In genomic region chr1:176560681-176561080, GRCh38 we compare ENCODE assay signal across 15 cellular contexts.
DNase-seq lines count a peak whose midpoint lies in the region; ATAC-seq and TF ChIP-seq lines count a peak whose summit lies in the region.
"Had no signal": no experiment of that assay in that cellular context is flagged by ENCODE, and none has a peak within 500 bp of the region (broad histone marks: within the 10 kb centered on the region; RNA-seq: fewer than 3 reads in every experiment).

No MANE protein-coding gene starts in this region.

- H2BK15ac ChIP-seq in mesendoderm (replicated peaks; ENCODE audit: low read depth): no peak overlapping the region

- peaks cover 0 to 10% (median 8%) of the 10 kb centered on the region in 4 donors for H3K4me1 ChIP-seq in esophagus muscularis mucosa
- H3K4me1 ChIP-seq in trophoblast cell (ENCODE audit: control insufficient read depth in 1 of 2, insufficient read depth in 2 of 2, low read length in 2 of 2): peaks cover 8 to 10% of the 10 kb centered on the region in 2 experiments
- peaks cover 2% of the 10 kb centered on the region for H3K4me1 ChIP-seq in mesendoderm (ENCODE audit: control insufficient read depth, low read depth, low read length)

- peaks cover 2% of the 10 kb centered on the region for H3K27me3 Mint-ChIP-seq in activated T-cell treated with anti-CD3 and anti-CD28 coated beads, Interleukin-2, amount 50 U/mL, for 4 hours (ENCODE audit: low read depth)
- peaks cover 9% of the 10 kb centered on the region for H3K27me3 Mint-ChIP-seq in activated naive CD4-positive, alpha-beta T cell treated with anti-CD3 and anti-CD28 coated beads for 36 hours (ENCODE audit: low read depth)

- no peak overlapping the region for H3K18ac ChIP-seq in trophoblast cell (ENCODE audit: low read length)
- no peak overlapping the region for H3K18ac ChIP-seq in mesendoderm (ENCODE audit: low read length)

- no peaks in the 10 kb centered on the region for H3K36me3 ChIP-seq in esophagus muscularis mucosa
- H3K36me3 ChIP-seq in trophoblast cell (ENCODE audit: control insufficient read depth in 1 of 2, insufficient read depth in 2 of 2, low read length in 2 of 2): no peaks in the 10 kb centered on the region
- no peaks in the 10 kb centered on the region for H3K36me3 ChIP-seq in mesendoderm (ENCODE audit: control insufficient read depth, insufficient read depth, low read length)
- H3K36me3 ChIP-seq: BLaER1 treated with 17β-estradiol and CSF1 and Interleukin-3, amounts not matched to agents 10 nM and 100 nM; MG63 had no signal

- H3K4me2 ChIP-seq in trophoblast cell (ENCODE audit: low read length) (no peak overlapping the region), mesendoderm (ENCODE audit: low read length) (no peak overlapping the region)

- no peak overlapping the region for H3K56ac ChIP-seq in mesendoderm (ENCODE audit: low read length)

- TF ChIP-seq POLR2A in esophagus muscularis mucosa (IDR thresholded peaks at IDR 0.05; ENCODE audit: low read depth): no peak

- H3K4ac ChIP-seq in trophoblast cell (ENCODE audit: low read depth, low read length) (no peak overlapping the region), mesendoderm (ENCODE audit: low read depth, low read length) (no peak overlapping the region)

- H3K9me3 ChIP-seq in esophagus muscularis mucosa: no peaks in the 10 kb centered on the region
- peaks cover 2% of the 10 kb centered on the region for H3K9me3 ChIP-seq in trophoblast cell (ENCODE audit: insufficient read depth, low read depth, low read length)
- H3K9me3 ChIP-seq: BLaER1 treated with 17β-estradiol and CSF1 and Interleukin-3, amounts not matched to agents 10 nM and 100 nM; MG63 had no signal

- no peak overlapping the region for H4K12ac ChIP-seq in trophoblast cell (ENCODE audit: low read depth, low read length)

- H3K27ac Mint-ChIP-seq in activated naive CD4-positive, alpha-beta T cell treated with anti-CD3 and anti-CD28 coated beads for 36 hours: no peak overlapping the region
- H3K27ac Mint-ChIP-seq: CD8-positive, alpha-beta memory T cell had no signal

- H3K4me3 Mint-ChIP-seq in activated T-cell treated with anti-CD3 and anti-CD28 coated beads, Interleukin-2, amount 50 U/mL, for 4 hours: no peak overlapping the region
- H3K4me3 Mint-ChIP-seq in activated naive CD4-positive, alpha-beta T cell treated with anti-CD3 and anti-CD28 coated beads for 36 hours: no peak overlapping the region
- H3K4me3 Mint-ChIP-seq: CD8-positive, alpha-beta memory T cell had no signal

- intact Hi-C loops in esophagus muscularis mucosa (cut with DNase I): loop anchor here (1.0 kb wide), 1 partner anchor 283 kb away; no protein-coding TSS in a partner anchor
- intact Hi-C loops in activated naive CD4-positive, alpha-beta T cell treated with anti-CD3 and anti-CD28 coated beads for 36 hours (cut with micrococcal nuclease): loop anchor here (1.0 kb wide), 2 partner anchors 131 to 321 kb away; no protein-coding TSS in a partner anchor

- no peak for TF ChIP-seq CTCF in esophagus muscularis mucosa (IDR thresholded peaks at IDR 0.05)

- H3K79me2 ChIP-seq in trophoblast cell (ENCODE audit: control insufficient read depth, insufficient read depth, low read length, poor library complexity): no peaks in the 10 kb centered on the region
- H3K79me2 ChIP-seq in mesendoderm (ENCODE audit: control insufficient read depth, insufficient read depth, low read length): no peaks in the 10 kb centered on the region

- H3K79me1 ChIP-seq in trophoblast cell (ENCODE audit: low read length) (peaks cover 6% of the 10 kb centered on the region), mesendoderm (ENCODE audit: low read length) (no peaks in the 10 kb centered on the region)

- no peak for TF ChIP-seq EP300 in esophagus muscularis mucosa (IDR thresholded peaks at IDR 0.05)

- H3K4me1 Mint-ChIP-seq in activated T-cell treated with anti-CD3 and anti-CD28 coated beads, Interleukin-2, amount 50 U/mL, for 4 hours (ENCODE audit: low read depth): no peaks in the 10 kb centered on the region
- H3K4me1 Mint-ChIP-seq in activated naive CD4-positive, alpha-beta T cell treated with anti-CD3 and anti-CD28 coated beads for 36 hours (ENCODE audit: low read depth): no peaks in the 10 kb centered on the region
- H3K4me1 Mint-ChIP-seq: CD8-positive, alpha-beta memory T cell had no signal

- H2BK12ac ChIP-seq in trophoblast cell (ENCODE audit: low read length): peak overlapping the region; percentile 63

- H3K9ac ChIP-seq in trophoblast cell (ENCODE audit: low read length) (no peak overlapping the region), mesendoderm (ENCODE audit: low read length) (no peak overlapping the region)
- H3K9ac ChIP-seq: BLaER1 treated with 17β-estradiol and CSF1 and Interleukin-3, amounts not matched to agents 10 nM and 100 nM had no signal

- H3K14ac ChIP-seq in trophoblast cell (ENCODE audit: low read length): peak overlapping the region; percentile 28

- no peak for ATAC-seq in activated T-cell treated with anti-CD3 and anti-CD28 coated beads, Interleukin-2, amount 50 U/mL, for 4 hours
- ATAC-seq: Panc1 had no signal

- peak overlapping the region; percentile 18 for H2BK120ac ChIP-seq in trophoblast cell (ENCODE audit: insufficient read depth, low read length, poor library complexity)
- no peak overlapping the region for H2BK120ac ChIP-seq in mesendoderm (ENCODE audit: low read depth, low read length)

- H2AK5ac ChIP-seq in trophoblast cell (ENCODE audit: low read length) (no peak overlapping the region), mesendoderm (ENCODE audit: low read length) (no peak overlapping the region)

- peaks cover 0 to 36% (median 2%) of the 10 kb centered on the region in 4 donors for H3K27me3 ChIP-seq in esophagus muscularis mucosa
- H3K27me3 ChIP-seq in trophoblast cell (ENCODE audit: insufficient read depth, low read length): no peaks in the 10 kb centered on the region
- H3K27me3 ChIP-seq in mesendoderm (ENCODE audit: insufficient read depth, low read length, poor library complexity): no peaks in the 10 kb centered on the region
- H3K27me3 ChIP-seq: BLaER1 treated with 17β-estradiol and CSF1 and Interleukin-3, amounts not matched to agents 10 nM and 100 nM; MG63 had no signal

- H3K27ac ChIP-seq in esophagus muscularis mucosa (replicated peaks in 1 of 4): no peak overlapping the region
- H3K27ac ChIP-seq in trophoblast cell (ENCODE audit: low read depth, low read length): no peak overlapping the region
- H3K27ac ChIP-seq in mesendoderm (ENCODE audit: low read depth, low read length): no peak overlapping the region
- H3K27ac ChIP-seq: BLaER1 treated with 17β-estradiol and CSF1 and Interleukin-3, amounts not matched to agents 10 nM and 100 nM had no signal

- H2BK5ac ChIP-seq in trophoblast cell (ENCODE audit: low read depth, low read length, poor library complexity) (peak overlapping the region; percentile 10), mesendoderm (ENCODE audit: low read length) (no peak overlapping the region)

- CTCF ChIA-PET in activated naive CD4-positive, alpha-beta T cell treated with anti-CD3 and anti-CD28 coated beads for 36 hours (lab: Charles Lee): interaction anchor here (0.6 to 1.8 kb wide), 14 partner anchors 12 to 1580 kb away, joined by 3 to 12 read pairs (median 4); no protein-coding TSS in a partner anchor

- peak overlapping the region; percentile 76 for H4K91ac ChIP-seq in trophoblast cell (ENCODE audit: low read depth, low read length)

- no peak overlapping the region for H4K5ac ChIP-seq in mesendoderm (ENCODE audit: low read length)

- H3K23ac ChIP-seq in trophoblast cell (ENCODE audit: low read length) (no peak overlapping the region), mesendoderm (ENCODE audit: low read length) (no peak overlapping the region)

- 87% methylated on average over 4 of the region's 4 CpGs for WGBS in esophagus muscularis mucosa
- no CpG with 5 or more reads among the region's 4 CpGs for WGBS in trophoblast cell (ENCODE audit: extremely low coverage, insufficient coverage, insufficient read length)
- WGBS in mesendoderm (ENCODE audit: extremely low coverage, insufficient coverage, low lambda C conversion rate): 100% methylated on average over 1 of the region's 4 CpGs

- H3K4me3 ChIP-seq in esophagus muscularis mucosa (no peak overlapping the region), trophoblast cell (ENCODE audit: low read depth, low read length) (no peak overlapping the region), mesendoderm (ENCODE audit: low read length) (no peak overlapping the region)
- H3K4me3 ChIP-seq: BLaER1 treated with 17β-estradiol and CSF1 and Interleukin-3, amounts not matched to agents 10 nM and 100 nM; MG63 had no signal

- DNase-seq in GM04504 (ENCODE audit: low read depth) (peak; percentile 7), esophagus muscularis mucosa (ENCODE audit: extremely low spot score) (peak; percentile 83), trophoblast cell (no peak), mesendoderm (no peak), NAMALWA (ENCODE audit: low spot score) (no peak)
- no peak for DNase-seq in activated T-cell treated with anti-CD3 and anti-CD28 coated beads, Interleukin-2, amount 50 U/mL, for 4 hours
- no peak for DNase-seq in activated naive CD4-positive, alpha-beta T cell treated with anti-CD3 and anti-CD28 coated beads for 36 hours
- DNase-seq: CD8-positive, alpha-beta memory T cell; DMS79; Karpas-422; MG63; NCI-H1092 treated with DMSO at 0.1 percent for 48 hours; NCI-H510A treated with DMSO at 0.1 percent for 48 hours had no signal

- no peaks in the 10 kb centered on the region for H3K36me3 Mint-ChIP-seq in activated T-cell treated with anti-CD3 and anti-CD28 coated beads, Interleukin-2, amount 50 U/mL, for 4 hours (ENCODE audit: insufficient read depth)
- no peaks in the 10 kb centered on the region for H3K36me3 Mint-ChIP-seq in activated naive CD4-positive, alpha-beta T cell treated with anti-CD3 and anti-CD28 coated beads for 36 hours (ENCODE audit: low read depth)
- H3K36me3 Mint-ChIP-seq: CD8-positive, alpha-beta memory T cell had no signal

- no peaks in the 10 kb centered on the region for H3K9me3 Mint-ChIP-seq in activated T-cell treated with anti-CD3 and anti-CD28 coated beads, Interleukin-2, amount 50 U/mL, for 4 hours
- H3K9me3 Mint-ChIP-seq in activated naive CD4-positive, alpha-beta T cell treated with anti-CD3 and anti-CD28 coated beads for 36 hours: no peaks in the 10 kb centered on the region

- no peak overlapping the region for H2AFZ ChIP-seq in trophoblast cell (ENCODE audit: insufficient read depth, low read length, poor library complexity)

- H4K8ac ChIP-seq in trophoblast cell (ENCODE audit: low read depth, low read length) (no peak overlapping the region), mesendoderm (ENCODE audit: low read depth, low read length) (no peak overlapping the region)

Comparison
In these comparisons a context has a peak if more than half of its experiments do, and no peak if none do; other contexts are left out.
1. DNase-seq: peak in GM04504 (single experiment) and esophagus muscularis mucosa (single experiment); none in trophoblast cell (0 of 2), mesendoderm (single experiment), activated T-cell treated with anti-CD3 and anti-CD28 coated beads, Interleukin-2, amount 50 U/mL, for 4 hours (single experiment), NAMALWA (single experiment) and activated naive CD4-positive, alpha-beta T cell treated with anti-CD3 and anti-CD28 coated beads for 36 hours (single experiment).